In the genomic region with DNA sequence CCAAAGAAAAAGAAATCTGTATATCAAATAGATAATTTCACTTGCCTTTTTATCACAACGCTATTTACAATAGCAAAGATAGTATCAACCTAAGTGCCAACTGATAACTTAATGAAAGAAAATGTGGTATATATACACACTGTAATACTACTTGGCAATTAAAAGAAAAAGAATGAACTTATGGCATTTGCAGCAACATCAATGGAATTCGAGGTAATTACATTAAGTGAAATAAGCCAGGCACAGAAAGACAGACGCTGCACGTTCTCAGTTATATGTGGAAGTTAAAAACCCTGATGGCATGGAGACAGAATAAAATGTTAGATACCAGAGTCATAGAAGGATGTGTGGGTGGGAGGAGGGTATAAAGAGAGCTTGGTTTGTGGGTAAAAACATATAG, we compare ENCODE assay signal across 34 cellular contexts.
"Had no signal": no experiment of that assay in that cellular context is flagged by ENCODE, and none has a peak within 500 bp of the region (broad histone marks: within the 10 kb centered on the region; RNA-seq: fewer than 3 reads in every experiment).

No MANE protein-coding gene starts in this region.

- H3K27me3 ChIP-seq: MG63 had no signal

- H3K9me3 ChIP-seq: MG63 had no signal

- H3K36me3 ChIP-seq: MG63 had no signal

- H3K4me3 ChIP-seq: MG63 had no signal

- DNase-seq: Karpas-422, Kasumi-1, MG63, MM.1S, MV-4-11, NCI-H1048, NCI-H1092, NCI-H1092 treated with DMSO at 0.1 percent for 48 hours, NCI-H1105, NCI-H1105 treated with DMSO at 0.1 percent for 48 hours, NCI-H1417, NCI-H1417 treated with DMSO at 0.1 percent for 48 hours, NCI-H1436, NCI-H1436 treated with DMSO at 0.1 percent for 48 hours, NCI-H146, NCI-H1694, NCI-H1694 treated with DMSO at 0.1 percent for 48 hours, NCI-H187, NCI-H187 treated with DMSO at 0.1 percent for 48 hours, NCI-H1930, NCI-H2029, NCI-H2029 treated with DMSO at 0.1 percent for 48 hours, NCI-H2081, NCI-H2081 treated with DMSO at 0.1 percent for 48 hours, NCI-H2107, NCI-H2171, NCI-H2171 treated with DMSO at 0.1 percent for 48 hours, NCI-H2227 treated with DMSO at 0.1 percent for 48 hours, NCI-H226, NCI-H345, NCI-H446, NCI-H446 treated with DMSO at 0.1 percent for 48 hours, NCI-H510A, NCI-H510A treated with DMSO at 0.1 percent for 48 hours had no signal
